32 cellular contexts compared by ENCODE assay signal in the genomic region with DNA sequence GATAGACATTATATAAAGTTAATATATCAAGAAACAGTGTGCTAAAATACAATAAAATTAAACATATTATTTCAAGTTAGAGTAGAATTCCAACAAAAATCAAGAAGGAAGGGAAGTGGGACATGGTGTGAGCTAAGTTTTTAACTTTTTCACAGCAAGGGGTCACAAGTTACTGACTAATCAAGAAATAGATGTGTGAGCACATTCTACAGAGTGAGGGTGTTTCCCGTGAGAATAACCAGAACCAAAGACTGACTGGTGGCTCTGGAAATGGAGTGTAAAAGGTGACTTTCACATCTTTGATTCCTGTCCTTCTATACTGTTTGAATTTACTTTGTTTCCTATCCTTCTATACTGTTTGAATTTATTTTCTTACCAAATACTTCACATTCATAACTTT.
"Had no signal": no experiment of that assay in that cellular context is flagged by ENCODE, and none has a peak within 500 bp of the region (broad histone marks: within the 10 kb centered on the region; RNA-seq: fewer than 3 reads in every experiment).

No MANE protein-coding gene starts in this region.

- H3K27ac ChIP-seq: heart left ventricle, left lung, lower lobe of right lung, pancreas, prostate gland, right atrium auricular region, right lobe of liver, stomach, testis, thyroid gland, transverse colon, upper lobe of left lung, vagina had no signal

- H3K27me3 Mint-ChIP-seq: naive thymus-derived CD8-positive, alpha-beta T cell; stimulated activated memory B cell treated with anti-CD40 and anti-IgM and Interleukin-4, amounts not matched to agents 10 μg/mL and 1 μg/mL and 100 μg/mL, for 72 hours had no signal

- H3K4me3 Mint-ChIP-seq: immature natural killer cell; naive thymus-derived CD8-positive, alpha-beta T cell; nephron; neural crest cell; stimulated activated memory B cell treated with anti-CD40 and anti-IgM and Interleukin-4, amounts not matched to agents 10 μg/mL and 1 μg/mL and 100 μg/mL, for 72 hours had no signal

- H3K4me3 ChIP-seq: heart left ventricle, left lung, lower lobe of right lung, mucosa of descending colon, pancreas, prostate gland, right atrium auricular region, right lobe of liver, smooth muscle cell, stomach, testis, thyroid gland, transverse colon, upper lobe of left lung, vagina had no signal

- H3K9me3 ChIP-seq: heart left ventricle, lower lobe of right lung, mucosa of descending colon, pancreas, prostate gland, right atrium auricular region, right lobe of liver, stomach, testis, thyroid gland, transverse colon, upper lobe of left lung, vagina had no signal

- ATAC-seq: heart left ventricle; left colon; left lung; lower lobe of right lung; mucosa of descending colon; naive thymus-derived CD8-positive, alpha-beta T cell; pancreas; right lobe of liver; stimulated activated memory B cell treated with anti-CD40 and anti-IgM and Interleukin-4, amounts not matched to agents 10 μg/mL and 1 μg/mL and 100 μg/mL, for 72 hours; stimulated activated naive CD8-positive, alpha-beta T cell treated with anti-CD3 and anti-CD28 coated beads, Interleukin-15, Interleukin-2, amounts not matched to agents 100 U/mL and 50 U/mL, for 24 hours had no signal

- H3K27me3 ChIP-seq: heart left ventricle, left lung, pancreas, right atrium auricular region, right lobe of liver, stomach, testis, thyroid gland, transverse colon, upper lobe of left lung, vagina had no signal

- H3K4me1 ChIP-seq: left lung, lower lobe of right lung, pancreas, prostate gland, right atrium auricular region, right lobe of liver, stomach, testis, thyroid gland, transverse colon, upper lobe of left lung, vagina had no signal

- H3K36me3 ChIP-seq: pancreas, prostate gland, right atrium auricular region, right lobe of liver, thyroid gland had no signal

- DNase-seq: heart left ventricle; hypothalamus; immature natural killer cell; kidney; left colon; left lung; lower lobe of right lung; midbrain; mucosa of descending colon; naive thymus-derived CD8-positive, alpha-beta T cell; nucleus accumbens; pancreas; posterior cingulate gyrus; right lobe of liver; stimulated activated CD4-positive, alpha-beta T cell treated with anti-CD3 and anti-CD28 coated beads, Interleukin-1b, Interleukin-23, amount 100 ng/mL, for 48 hours; stimulated activated CD4-positive, alpha-beta T cell treated with anti-CD3 and anti-CD28 coated beads, Interleukin-2, amount 100 ng/mL, for 48 hours; stimulated activated CD4-positive, alpha-beta T cell treated with anti-CD3 and anti-CD28 coated beads, Interleukin-4, amount 100 ng/mL, for 4 hours; stimulated activated CD8-positive, alpha-beta memory T cell treated with anti-CD3 and anti-CD28 coated beads, Interleukin-4, amount 100 ng/mL, for 48 hours; stimulated activated naive CD8-positive, alpha-beta T cell treated with anti-CD3 and anti-CD28 coated beads, Interleukin-15, Interleukin-2, amounts not matched to agents 100 U/mL and 50 U/mL, for 24 hours; stomach; testis; thyroid gland; transverse colon; upper lobe of left lung had no signal

- H3K9me3 Mint-ChIP-seq: neural crest cell had no signal

- H3K27ac Mint-ChIP-seq: immature natural killer cell; nephron; stimulated activated memory B cell treated with anti-CD40 and anti-IgM and Interleukin-4, amounts not matched to agents 10 μg/mL and 1 μg/mL and 100 μg/mL, for 72 hours had no signal

- FAIRE-seq: islet of Langerhans, kidney, pancreas had no signal

- H3K4me1 Mint-ChIP-seq: neural crest cell had no signal

- H3K4me2 ChIP-seq: smooth muscle cell had no signal
